Comparison of ENCODE assay signal across 8 cellular contexts in genomic region chr6:33416386-33417126, GRCh38. TPM values are rescaled to one million over a fixed set of nuclear protein-coding genes. Genes with fewer than 3 reads are reported as not detected.
DNase-seq lines count a peak whose midpoint lies in the region; ATAC-seq and TF ChIP-seq lines count a peak whose summit lies in the region.

No MANE protein-coding gene starts in this region.

- no peaks in the 10 kb centered on the region for H3K27me3 Mint-ChIP-seq in activated naive CD8-positive, alpha-beta T cell

- H3K4me1 ChIP-seq in left ventricle myocardium inferior (peaks cover 74% of the 10 kb centered on the region), right lobe of liver (peaks cover 0 to 20% (median 5%) of the 10 kb centered on the region in 4 donors), urinary bladder (ENCODE audit: insufficient read depth) (no peaks in the 10 kb centered on the region)

- peak overlapping the region; percentile 86 for H3K4me3 ChIP-seq in left ventricle myocardium inferior
- H3K4me3 ChIP-seq in right lobe of liver: peak overlapping the region; percentile 64 to 76 (median 70)
- H3K4me3 ChIP-seq in urinary bladder (ENCODE audit: low read depth, low read length): peak overlapping the region; percentile 51

- peak overlapping the region; percentile 97 for H3K27ac ChIP-seq in left ventricle myocardium inferior (replicated peaks)
- H3K27ac ChIP-seq in right lobe of liver: peak overlapping the region in 1 of 3 donors; percentile 92
- no peak overlapping the region for H3K27ac ChIP-seq in urinary bladder (ENCODE audit: low read depth)

- TF ChIP-seq CTCF in left ventricle myocardium inferior (IDR thresholded peaks at IDR 0.05; ENCODE audit: borderline replicate concordance) (no peak), right lobe of liver (IDR thresholded peaks at IDR 0.05) (no peak)

- peak overlapping the region; percentile 99 for H3K27ac Mint-ChIP-seq in activated naive CD8-positive, alpha-beta T cell

- H3K9me3 Mint-ChIP-seq in activated naive CD8-positive, alpha-beta T cell (ENCODE audit: low read depth): no peaks in the 10 kb centered on the region

- 54% methylated on average over 8 of the region's 12 CpGs for WGBS in right lobe of liver (ENCODE audit: insufficient coverage, low coverage, low lambda C conversion rate, missing lambda C conversion rate)
- WGBS in urinary bladder: 51% methylated on average over 12 of the region's 12 CpGs

- H3K36me3 ChIP-seq in left ventricle myocardium inferior (peaks cover 46% of the 10 kb centered on the region), right lobe of liver (peaks cover 0 to 22% (median 2%) of the 10 kb centered on the region in 4 donors), urinary bladder (ENCODE audit: insufficient read depth) (no peaks in the 10 kb centered on the region)

- no peaks in the 10 kb centered on the region for H3K9me3 ChIP-seq in left ventricle myocardium inferior (replicated peaks)
- H3K9me3 ChIP-seq in right lobe of liver: no peaks in the 10 kb centered on the region

- peaks cover 81% of the 10 kb centered on the region for H3K4me1 Mint-ChIP-seq in activated naive CD8-positive, alpha-beta T cell (ENCODE audit: low read depth)

- H3K27me3 ChIP-seq in left ventricle myocardium inferior (ENCODE audit: low read depth) (no peaks in the 10 kb centered on the region), right lobe of liver (no peaks in the 10 kb centered on the region)

- intact Hi-C loops in left ventricle myocardium inferior (cut with micrococcal nuclease): no loop called here
- intact Hi-C loops in left cardiac atrium (cut with DNase I): no loop called here
- intact Hi-C loops in right lobe of liver (cut with DNase I): no loop called here

- H3K4me3 Mint-ChIP-seq in activated naive CD8-positive, alpha-beta T cell: peak overlapping the region; percentile 94

- TF ChIP-seq POLR2A in right lobe of liver (IDR thresholded peaks at IDR 0.05): no peak

- no peak for DNase-seq in left ventricle myocardium inferior
- no peak for DNase-seq in left cardiac atrium
- DNase-seq in right lobe of liver: no peak
- DNase-seq in NCI-H1417 treated with DMSO at 0.1 percent for 48 hours (lab: John Stamatoyannopoulos, UW): no peak

- peaks cover 2% of the 10 kb centered on the region for H3K36me3 Mint-ChIP-seq in activated naive CD8-positive, alpha-beta T cell

- no peak for ATAC-seq in left cardiac atrium
- ATAC-seq in right lobe of liver: no peak
- ATAC-seq in GM21360 (IDR thresholded peaks at IDR 0.05; ENCODE audit: unreplicated experiment): no peak
- ATAC-seq in HG02763 (IDR thresholded peaks at IDR 0.05; ENCODE audit: unreplicated experiment): no peak

RNA-seq across cellular contexts. Expression of gene CUTA, which starts 1.4 kb away (rescaled TPM):
- total RNA-seq in left ventricle myocardium inferior (107 TPM), left cardiac atrium (100 to 1,000 TPM; 114 to 126 TPM), right lobe of liver (100 to 1,000 TPM in 3 of 6 experiments, 10 to 100 TPM in 3; 81.4 to 114 (median 97.4) TPM), urinary bladder (62.5 TPM)
- 192 TPM for polyA plus RNA-seq in urinary bladder

RNA-seq across cellular contexts. Expression of gene SYNGAP1, which starts 3.3 kb away (rescaled TPM):
- total RNA-seq in left ventricle myocardium inferior: 6.5 TPM
- total RNA-seq in left cardiac atrium: 1 to 10 TPM; 9.0 to 9.8 TPM
- 1 to 10 TPM; 1.8 to 4.1 (median 2.8) TPM for total RNA-seq in right lobe of liver
- 9.8 TPM for total RNA-seq in urinary bladder
- 19.6 TPM for polyA plus RNA-seq in urinary bladder

RNA-seq across cellular contexts. Expression of gene PHF1, which starts 5.7 kb away (rescaled TPM):
- 52.2 TPM for total RNA-seq in left ventricle myocardium inferior
- total RNA-seq in left cardiac atrium: 10 to 100 TPM; 49.5 to 58.3 TPM
- 10 to 100 TPM; 14.7 to 21.3 (median 18.3) TPM for total RNA-seq in right lobe of liver
- total RNA-seq in urinary bladder: 16.4 TPM
- 79.4 TPM for polyA plus RNA-seq in urinary bladder

RNA-seq across cellular contexts. Expression of gene KIFC1, which starts 24.9 kb away (rescaled TPM):
- total RNA-seq in left ventricle myocardium inferior (0.49 TPM), left cardiac atrium (1 to 10 TPM in 1 of 2 donors, under 1 TPM in 1; 0.31 to 1.9 TPM), right lobe of liver (1 to 10 TPM in 3 of 6 experiments, under 1 TPM in 2, not detected in 1; 0.29 to 4.4 (median 1.3) TPM), urinary bladder (7.5 TPM)
- polyA plus RNA-seq in urinary bladder: 1.2 TPM

RNA-seq across cellular contexts. Expression of gene ZBTB9, which starts 37.8 kb away (rescaled TPM):
- total RNA-seq in left ventricle myocardium inferior (4.9 TPM), left cardiac atrium (1 to 10 TPM; 4.4 to 5.9 TPM), right lobe of liver (1 to 10 TPM; 2.5 to 3.8 (median 2.9) TPM), urinary bladder (7.8 TPM)
- 5.0 TPM for polyA plus RNA-seq in urinary bladder
